In the genomic region with DNA sequence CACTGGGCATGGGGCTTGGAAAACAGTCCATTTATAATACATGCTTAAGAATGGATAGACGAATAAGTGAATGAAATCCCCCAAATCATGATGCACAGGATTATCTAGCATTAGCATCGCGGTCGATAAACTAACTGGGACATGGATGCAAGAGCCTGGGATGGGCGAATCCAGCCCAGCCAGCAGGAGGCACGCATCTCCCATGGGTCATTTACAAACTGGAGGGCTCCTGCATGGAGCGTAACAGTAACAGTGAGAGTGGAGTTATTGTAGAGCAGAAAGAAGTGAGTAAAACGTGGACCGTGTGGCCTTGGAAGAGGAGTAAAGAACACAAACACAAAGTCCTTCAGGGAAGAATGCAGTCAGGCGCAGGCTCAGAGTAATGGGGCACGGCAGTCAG, we compare ENCODE assay signal across 15 cellular contexts.
"Had no signal": no experiment of that assay in that cellular context is flagged by ENCODE, and none has a peak within 500 bp of the region (broad histone marks: within the 10 kb centered on the region; RNA-seq: fewer than 3 reads in every experiment).

No MANE protein-coding gene starts in this region.

- DNase-seq: activated CD4-positive, alpha-beta T cell treated with anti-CD3 and anti-CD28 coated beads, Interleukin-2, amount 10 ng/mL, durations not matched to agents 7 days and 5 days; activated CD4-positive, CD25-positive, alpha-beta regulatory T cell treated with anti-CD3 and anti-CD28 coated beads, Interleukin-2, amount 50 U/mL, for 72 hours; activated CD8-positive, alpha-beta memory T cell treated with anti-CD3 and anti-CD28 coated beads, Interleukin-2, amount 50 U/mL, for 48 hours; activated naive CD4-positive, alpha-beta T cell treated with Interleukin-2 at 50 U/mL for 16 hours; activated naive CD8-positive, alpha-beta T cell treated with anti-CD3 and anti-CD28 coated beads for 36 hours; effector memory CD8-positive, alpha-beta T cell; naive thymus-derived CD4-positive, alpha-beta T cell; right cardiac atrium; SK-N-SH; stimulated activated CD4-positive, alpha-beta T cell treated with anti-CD3 and anti-CD28 coated beads, Interleukin-4, amount 100 ng/mL, for 24 hours; stimulated activated naive CD8-positive, alpha-beta T cell treated with anti-CD3 and anti-CD28 coated beads, Interleukin-15, Interleukin-2, amounts not matched to agents 100 U/mL and 50 U/mL, for 24 hours; thyroid gland had no signal

- H3K9me3 Mint-ChIP-seq: activated CD4-positive, alpha-beta T cell treated with anti-CD3 and anti-CD28 coated beads, Interleukin-2, amount 10 ng/mL, durations not matched to agents 7 days and 5 days; activated naive CD8-positive, alpha-beta T cell treated with anti-CD3 and anti-CD28 coated beads for 36 hours; effector memory CD8-positive, alpha-beta T cell; naive thymus-derived CD4-positive, alpha-beta T cell; T-helper 2 cell treated with Interferon-gamma antibody and Interleukin-4, amounts not matched to agents 5 μg/mL and 100 μg/mL, for 36 hours had no signal

- FAIRE-seq: kidney had no signal

- H3K27ac Mint-ChIP-seq: activated CD4-positive, alpha-beta T cell treated with anti-CD3 and anti-CD28 coated beads, Interleukin-2, amount 10 ng/mL, durations not matched to agents 7 days and 5 days; activated naive CD8-positive, alpha-beta T cell treated with anti-CD3 and anti-CD28 coated beads for 36 hours had no signal

- H3K9me3 ChIP-seq: SK-N-SH, thyroid gland had no signal

- H3K27me3 Mint-ChIP-seq: activated CD4-positive, alpha-beta T cell treated with anti-CD3 and anti-CD28 coated beads, Interleukin-2, amount 10 ng/mL, durations not matched to agents 7 days and 5 days; activated naive CD8-positive, alpha-beta T cell treated with anti-CD3 and anti-CD28 coated beads for 36 hours; effector memory CD8-positive, alpha-beta T cell; naive thymus-derived CD4-positive, alpha-beta T cell had no signal

- H3K36me3 ChIP-seq: thyroid gland had no signal

- H3K4me3 ChIP-seq: thyroid gland had no signal

- H3K9me2 ChIP-seq: SK-N-SH had no signal

- H3K9ac ChIP-seq: SK-N-SH had no signal

- H3K4me3 Mint-ChIP-seq: activated CD4-positive, alpha-beta T cell treated with anti-CD3 and anti-CD28 coated beads, Interleukin-2, amount 10 ng/mL, durations not matched to agents 7 days and 5 days; activated naive CD8-positive, alpha-beta T cell treated with anti-CD3 and anti-CD28 coated beads for 36 hours; effector memory CD8-positive, alpha-beta T cell; T-helper 2 cell treated with Interferon-gamma antibody and Interleukin-4, amounts not matched to agents 5 μg/mL and 100 μg/mL, for 36 hours had no signal

- H3K27ac ChIP-seq: thyroid gland, VCaP had no signal

- H3K4me1 Mint-ChIP-seq: activated CD4-positive, alpha-beta T cell treated with anti-CD3 and anti-CD28 coated beads, Interleukin-2, amount 10 ng/mL, durations not matched to agents 7 days and 5 days; activated naive CD8-positive, alpha-beta T cell treated with anti-CD3 and anti-CD28 coated beads for 36 hours had no signal

- H3K27me3 ChIP-seq: thyroid gland had no signal

- H3K4me2 ChIP-seq: SK-N-SH had no signal
